Comparison of ENCODE assay signal across 8 cellular contexts in the genomic region with DNA sequence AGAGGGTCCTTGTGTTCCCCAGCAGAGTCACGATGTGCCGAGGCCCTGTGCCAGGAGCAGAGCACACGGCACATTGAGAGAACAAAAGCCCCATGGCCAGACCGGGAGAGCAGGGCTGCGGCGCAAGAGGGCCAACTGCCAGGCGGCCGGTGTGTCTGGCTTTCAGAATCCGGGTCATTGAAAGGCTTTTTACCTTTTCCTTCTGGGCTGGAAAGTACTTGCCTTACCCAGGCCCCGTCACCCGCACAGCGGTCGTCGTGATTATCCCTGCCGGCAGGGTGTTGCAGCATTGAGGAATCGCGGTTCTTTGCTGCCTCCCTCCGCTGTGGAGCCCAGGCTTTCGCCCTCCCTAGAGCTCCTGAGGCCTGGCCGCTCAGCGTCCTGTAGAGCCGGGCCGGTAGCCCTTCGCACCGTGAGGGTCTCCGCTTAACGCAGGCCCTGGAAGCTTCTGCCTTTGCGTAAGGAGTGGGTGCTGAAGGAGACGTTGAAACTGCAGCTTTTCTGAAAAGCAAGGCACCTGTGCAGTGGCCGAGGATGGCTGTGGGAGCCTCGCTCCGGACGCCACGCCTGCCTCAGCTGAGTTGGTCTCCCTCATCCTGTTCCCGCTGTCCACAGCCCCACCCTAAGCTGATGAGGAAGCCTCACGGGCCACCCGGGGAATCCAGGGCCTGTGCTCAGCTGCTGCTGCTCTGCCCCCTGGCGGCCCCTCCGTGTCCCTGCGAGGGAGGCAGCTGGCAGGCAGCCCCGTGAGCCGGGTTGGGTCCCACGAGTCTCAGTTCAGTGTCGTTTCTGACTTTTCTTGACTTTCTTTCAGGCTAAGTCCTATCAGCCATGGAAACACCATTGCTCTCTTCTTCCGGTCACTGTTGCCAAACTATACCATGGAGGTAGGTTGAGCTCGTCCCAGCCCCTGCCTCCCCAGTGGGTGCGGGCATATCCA. TPM values are rescaled to one million over a fixed set of nuclear protein-coding genes. Genes with fewer than 3 reads are reported as not detected.
DNase-seq lines count a peak whose midpoint lies in the region; ATAC-seq and TF ChIP-seq lines count a peak whose summit lies in the region.

No MANE protein-coding gene starts in this region.

- H2AFZ ChIP-seq in mammary epithelial cell (ENCODE audit: low read depth, low read length), result no peak overlapping the region

- no peak overlapping the region for H3K27ac ChIP-seq in VCaP
- H3K27ac ChIP-seq in mammary epithelial cell (ENCODE audit: insufficient read depth, low read depth, low read length), result no peak overlapping the region

- H4K20me1 ChIP-seq in mammary epithelial cell (ENCODE audit: insufficient read depth, low read length), result no peaks in the 10 kb centered on the region

- H3K79me2 ChIP-seq in mammary epithelial cell (ENCODE audit: insufficient read depth, low read length), result no peaks in the 10 kb centered on the region

- H3K4me3 ChIP-seq in GM12875 (ENCODE audit: low read depth, low read length), result no peak overlapping the region
- H3K4me3 ChIP-seq in mammary epithelial cell (replicated peaks in 1 of 3; ENCODE audit: insufficient read depth in 1 of 3, low read depth in 2 of 3, low read length in 3 of 3), result no peak overlapping the region

- H3K9ac ChIP-seq in mammary epithelial cell (ENCODE audit: insufficient read depth, low read length), result no peak overlapping the region

- no peak for ATAC-seq in HG03439 (IDR thresholded peaks at IDR 0.05; ENCODE audit: unreplicated experiment)

- in situ Hi-C loops in mammary epithelial cell (cut with MboI; ENCODE audit: low sequenced_read_pairs in 2 of 2), result loop anchor here in 1 of 2 donors (10.0 kb wide), 1 partner anchor 65 kb away; no protein-coding TSS in a partner anchor

- dilution Hi-C loops in mammary epithelial cell (cut with HindIII; ENCODE audit: low sequenced_read_pairs), result no loop called here

- peaks cover 12% of the 10 kb centered on the region for H3K36me3 ChIP-seq in mammary epithelial cell (ENCODE audit: insufficient read depth, low read length)

- CTCF ChIA-PET in mammary epithelial cell (lab: Charles Lee; ENCODE audit: low non-redundant PET), result interaction anchor here (0.6 to 0.9 kb wide), 2 partner anchors 12 to 110 kb away, joined by 3 read pairs; no protein-coding TSS in a partner anchor

- BruUV-seq in mammary epithelial cell (replicated peaks; lab: Mats Ljungman, UMichigan), result no TSS peak

- H3K4me1 ChIP-seq in mammary epithelial cell (ENCODE audit: insufficient read depth, low read length), result peaks cover 6% of the 10 kb centered on the region

- DNase-seq in NAMALWA (ENCODE audit: low spot score) (peak; percentile 79), mammary epithelial cell (peak; percentile 56), iris pigment epithelial cell (ENCODE audit: low read depth) (peak; percentile 79), NCI-H128 (lab: John Stamatoyannopoulos, UW; ENCODE audit: unreplicated experiment) (no peak)
- peak in 3 of 4 experiments; percentile 47 to 60 (median 55) for DNase-seq in stimulated activated CD4-positive, alpha-beta T cell treated with anti-CD3 and anti-CD28 coated beads, Interleukin-1b, Interleukin-23, amount 100 ng/mL, for 24 hours (ENCODE audit: low read depth in 4 of 4, low spot score in 1 of 4)

- H3K27me3 ChIP-seq in mammary epithelial cell (ENCODE audit: insufficient read depth, low read length), result no peaks in the 10 kb centered on the region

- H3K4me2 ChIP-seq in mammary epithelial cell (ENCODE audit: insufficient read depth, low read depth, low read length), result no peak overlapping the region

- 65% methylated on average over 39 of the region's 47 CpGs for WGBS in mammary epithelial cell (ENCODE audit: low coverage, missing lambda C conversion rate)

- TF ChIP-seq CTCF in GM12875 (IDR thresholded peaks at IDR 0.05; ENCODE audit: borderline replicate concordance, insufficient read depth, low read depth, low read length) (peak; percentile 95), VCaP (conservative IDR thresholded peaks at IDR 0.05) (peak; percentile 67), mammary epithelial cell (conservative IDR thresholded peaks at IDR 0.05 in 1 of 2, IDR thresholded peaks at IDR 0.05 in 1 of 2; ENCODE audit: extremely low read depth in 1 of 2, insufficient read depth in 1 of 2, low read depth in 1 of 2, low read length in 2 of 2) (peak; percentile 73 to 92)

- intact Hi-C loops in mammary epithelial cell (cut with micrococcal nuclease), result loop anchor here (1.0 kb wide), 2 partner anchors 49 to 204 kb away; no protein-coding TSS in a partner anchor

- no peaks in the 10 kb centered on the region for H3K9me3 ChIP-seq in mammary epithelial cell (replicated peaks; ENCODE audit: insufficient read depth, low read length)

RNA-seq across cellular contexts. Expression of gene MC1R, which starts 8.6 kb away (rescaled TPM):
- total RNA-seq in mammary epithelial cell, result 1 to 10 TPM; 1.7 to 6.8 TPM
- polyA plus RNA-seq in mammary epithelial cell, result 1.7 TPM
- not detected for polyA minus RNA-seq in mammary epithelial cell

RNA-seq across cellular contexts. Expression of gene TUBB3, which starts 13.1 kb away (rescaled TPM):
- 100 to 1,000 TPM in 1 of 2 donors, 10 to 100 TPM in 1; 99.5 to 103 TPM for total RNA-seq in mammary epithelial cell
- polyA plus RNA-seq in mammary epithelial cell, result 110 TPM
- polyA minus RNA-seq in mammary epithelial cell, result 135 TPM

RNA-seq across cellular contexts. Expression of gene TCF25, which starts 36.7 kb away (rescaled TPM):
- 100 to 1,000 TPM; 164 to 188 TPM for total RNA-seq in mammary epithelial cell
- polyA plus RNA-seq in mammary epithelial cell, result 102 TPM
- polyA minus RNA-seq in mammary epithelial cell, result 70.6 TPM

RNA-seq across cellular contexts. Expression of gene DEF8, which starts 38.5 kb away (rescaled TPM):
- 10 to 100 TPM; 68.3 to 96.1 TPM for total RNA-seq in mammary epithelial cell
- polyA plus RNA-seq in mammary epithelial cell, result 115 TPM
- polyA minus RNA-seq in mammary epithelial cell, result 45.0 TPM
